8 cellular contexts compared by ENCODE assay signal in the genomic region with DNA sequence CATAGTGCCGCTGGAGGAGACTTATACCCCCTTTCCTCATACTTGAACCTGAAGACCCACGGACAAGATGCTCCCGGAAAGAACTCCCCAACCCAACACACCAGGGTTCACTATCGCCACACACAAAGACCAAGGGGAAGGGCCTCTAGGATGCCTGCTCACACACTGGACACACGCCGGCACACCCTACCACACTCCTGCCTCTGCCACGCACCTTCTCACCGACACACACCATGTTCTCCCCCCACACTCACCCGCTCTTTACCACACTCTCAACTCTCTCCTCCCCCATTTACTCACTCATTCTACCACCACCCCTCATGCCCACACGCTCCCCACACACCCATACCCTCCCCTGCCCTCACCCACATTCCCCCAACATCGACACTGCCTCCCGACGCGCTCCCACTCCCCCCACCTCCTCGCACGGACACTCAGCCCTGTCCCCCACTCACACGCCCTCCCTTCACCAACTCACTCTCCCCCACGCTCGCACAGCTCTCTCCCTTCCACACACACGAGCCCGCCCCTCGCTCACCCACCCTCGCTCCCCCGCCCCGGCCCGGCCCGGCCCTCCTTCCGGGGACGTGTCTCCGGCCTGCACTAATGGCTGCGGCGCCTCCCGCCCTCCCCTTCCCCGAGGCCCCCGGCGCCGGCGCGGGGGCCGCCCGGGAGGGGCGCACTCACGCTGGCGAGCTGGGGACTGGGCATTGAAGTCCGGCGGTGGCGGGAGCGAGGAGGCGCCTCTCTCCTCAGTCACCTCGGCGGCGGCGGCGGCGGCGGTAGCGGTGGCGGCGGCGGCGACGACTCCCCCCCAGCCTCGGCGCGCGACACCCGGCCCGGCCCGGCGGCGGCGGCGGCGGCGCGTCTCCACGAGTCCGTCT. TPM values are rescaled to one million over a fixed set of nuclear protein-coding genes. Genes with fewer than 3 reads are reported as not detected.
DNase-seq lines count a peak whose midpoint lies in the region; ATAC-seq and TF ChIP-seq lines count a peak whose summit lies in the region.

No MANE protein-coding gene starts in this region.

- H3K36me3 Mint-ChIP-seq in T-cell = no peaks in the 10 kb centered on the region

- 4% methylated on average over 14 of the region's 78 CpGs for WGBS in hepatocyte (ENCODE audit: low lambda C conversion rate, missing lambda C conversion rate)

- H3K27ac Mint-ChIP-seq in T-cell = peak overlapping the region; percentile 89 to 96

- POLR2A ChIA-PET in AG04450 (lab: Yijun Ruan, JAX) = interaction anchor here (1.6 to 2.0 kb wide), 4 partner anchors 11 to 76 kb away, joined by 3 to 17 read pairs (median 8); partner anchors contain the start of gene KHDRBS1
- POLR2A ChIA-PET in T-cell (lab: Charles Lee) = interaction anchor here in 1 of 2 donors (0.5 kb wide), 2 partner anchors 8 to 171 kb away, joined by 4 to 6 read pairs; partner anchors contain the start of gene KPNA6

- H2AFZ ChIP-seq in hepatocyte = no peak overlapping the region

- H3K27ac ChIP-seq in AG04450 (ENCODE audit: low read depth, low read length) (peak overlapping the region; percentile 73), angular gyrus (ENCODE audit: low read depth, low read length) (peak overlapping the region; percentile 90), hepatocyte (peak overlapping the region; percentile 99)

- TF ChIP-seq CTCF in AG04450 (IDR thresholded peaks at IDR 0.05; ENCODE audit: low read depth, low read length) (no peak), hepatocyte (IDR thresholded peaks at IDR 0.05; ENCODE audit: poor library complexity) (no peak), retinal pigment epithelial cell (conservative IDR thresholded peaks at IDR 0.05; ENCODE audit: low read depth, low read length) (no peak)

- H3K4me1 Mint-ChIP-seq in T-cell = peaks cover 70 to 88% (median 70%) of the 10 kb centered on the region in 3 donors

- H3K9me3 ChIP-seq in AG04450 (ENCODE audit: control insufficient read depth, insufficient read depth, low read length) = no peaks in the 10 kb centered on the region
- H3K9me3 ChIP-seq in hepatocyte (ENCODE audit: low read depth) = no peaks in the 10 kb centered on the region

- no peaks in the 10 kb centered on the region for H3K9me2 ChIP-seq in hepatocyte (replicated peaks; ENCODE audit: insufficient read depth)

- H3K4me3 ChIP-seq in AG04450 (ENCODE audit: low read depth, low read length) (peak overlapping the region; percentile 98), hepatocyte (peak overlapping the region; percentile 67), retinal pigment epithelial cell (ENCODE audit: low read length) (peak overlapping the region; percentile 95)

- H3K4me2 ChIP-seq in hepatocyte = peak overlapping the region; percentile 79

- H3K79me2 ChIP-seq in hepatocyte = peaks cover 53% of the 10 kb centered on the region

- no peak for DNase-seq in AG04450 (ENCODE audit: low read depth, low spot score)
- peak; percentile 65 to 83 (median 76) for DNase-seq in T-cell
- DNase-seq in hepatocyte (ENCODE audit: low spot score) = peak; percentile 89
- DNase-seq in retinal pigment epithelial cell (ENCODE audit: low read depth) = no peak
- no peak for DNase-seq in AML-193 (lab: John Stamatoyannopoulos, UW)

- H3K36me3 ChIP-seq in hepatocyte (replicated peaks; ENCODE audit: insufficient read depth, low read depth) = no peaks in the 10 kb centered on the region

- peak overlapping the region; percentile 89 to 94 (median 90) for H3K4me3 Mint-ChIP-seq in T-cell

- CTCF ChIA-PET in AG04450 (lab: Charles Lee) = interaction anchor here (0.5 to 3.8 kb wide), 13 partner anchors 11 to 182 kb away, joined by 3 to 40 read pairs (median 5); no protein-coding TSS in a partner anchor
- CTCF ChIA-PET in T-cell (lab: Charles Lee) = interaction anchor here in 1 of 2 donors (0.6 to 3.3 kb wide), 12 partner anchors 10 to 170 kb away, joined by 3 to 28 read pairs (median 5); partner anchors contain the start of genes KPNA6 and SPOCD1

- no peaks in the 10 kb centered on the region for H3K27me3 Mint-ChIP-seq in T-cell

- peak; percentile 9 for ATAC-seq in GM18861 (IDR thresholded peaks at IDR 0.05; ENCODE audit: unreplicated experiment)
- peak; percentile 30 for ATAC-seq in HG03175 (IDR thresholded peaks at IDR 0.05; ENCODE audit: unreplicated experiment)
- ATAC-seq in T-cell (replicated peaks in 1 of 4) = peak; percentile 61 to 69 (median 67)

- no peaks in the 10 kb centered on the region for H3K9me3 Mint-ChIP-seq in T-cell

- H4K20me1 ChIP-seq in hepatocyte (ENCODE audit: insufficient read depth, poor library complexity, severe bottlenecking) = peaks cover 46% of the 10 kb centered on the region

- peaks cover 50% of the 10 kb centered on the region for H3K4me1 ChIP-seq in hepatocyte (ENCODE audit: insufficient read depth)

- no peaks in the 10 kb centered on the region for H3K27me3 ChIP-seq in AG04450 (ENCODE audit: control insufficient read depth, insufficient read depth, low read length)
- H3K27me3 ChIP-seq in hepatocyte = no peaks in the 10 kb centered on the region

RNA-seq across cellular contexts. Expression of gene PTP4A2, which starts 0.6 kb away (rescaled TPM):
- polyA plus RNA-seq in AG04450 (2011; rRNA removed) = 536 and 658 TPM in 2 replicates
- 502 and 608 TPM in 2 replicates for polyA minus RNA-seq in AG04450 (2011; rRNA and poly(A)+ RNA removed)
- 100 to 1,000 TPM; 187 to 341 (median 224) TPM for total RNA-seq in T-cell
- total RNA-seq in hepatocyte = 354 and 381 TPM in 2 replicates
- polyA plus RNA-seq in hepatocyte = 300 and 374 TPM in 2 replicates

Comparison
In these comparisons a context has a peak if more than half of its experiments do, and no peak if none do; other contexts are left out.
1. DNase-seq: peak in T-cell (34 of 34) and hepatocyte (single experiment); none in AG04450 (single experiment), retinal pigment epithelial cell (single experiment) and AML-193 (0 of 2).
2. ATAC-seq: peak in every context shown above with its lines; median percentile 67 in T-cell; 30 in HG03175; 9 in GM18861.
3. Peak in every context shown above with its lines, with median percentiles within 50 percentile points of each other: H3K27ac ChIP-seq and H3K4me3 ChIP-seq.